In the genomic region with DNA sequence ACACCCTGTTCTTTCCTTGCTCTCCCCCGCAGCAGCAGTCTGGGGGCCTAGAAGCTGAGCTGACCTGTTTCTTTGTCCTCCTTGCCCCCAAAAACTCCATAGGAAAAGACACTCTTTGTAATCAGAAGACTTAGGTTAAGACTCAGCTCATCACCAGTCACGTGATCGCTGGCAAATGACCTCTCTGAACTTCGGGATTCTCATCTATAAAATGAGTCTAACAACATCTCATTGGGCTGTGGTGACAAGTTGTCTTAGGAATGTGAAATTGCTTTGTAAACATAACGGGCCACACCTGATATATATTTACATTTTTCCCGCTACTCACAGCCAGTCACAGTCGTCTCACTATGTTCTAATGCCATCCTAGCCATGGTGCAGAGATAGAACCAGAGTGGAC, we compare ENCODE assay signal across 15 cellular contexts.
DNase-seq lines count a peak whose midpoint lies in the region; ATAC-seq, FAIRE-seq and TF ChIP-seq lines count a peak whose summit lies in the region.
"Had no signal": no experiment of that assay in that cellular context is flagged by ENCODE, and none has a peak within 500 bp of the region (broad histone marks: within the 10 kb centered on the region; RNA-seq: fewer than 3 reads in every experiment).

No MANE protein-coding gene starts in this region.

- FAIRE-seq in HepG2 (lab: Jason Lieb, UNC), result no peak
- FAIRE-seq in kidney (lab: Jason Lieb, UNC), result no peak

- TF ChIP-seq RAD21 in HepG2 (CRISPR knock-in tag; IDR thresholded peaks at IDR 0.05), result no peak

- ATAC-seq in HepG2 (no peak), right lobe of liver (no peak), Panc1 (peak; percentile 74), GM18873 (IDR thresholded peaks at IDR 0.05; ENCODE audit: low FRiP score, unreplicated experiment) (no peak)
- ATAC-seq: activated CD8-positive, alpha-beta T cell treated with anti-CD3 and anti-CD28 coated beads, Interleukin-2, amount 10 ng/mL, durations not matched to agents 7 days and 5 days; GM23338 had no signal

- H3K4me2 ChIP-seq in HepG2 (ENCODE audit: low read depth, low read length), result no peak overlapping the region
- H3K4me2 ChIP-seq: GM23338 had no signal

- no peaks in the 10 kb centered on the region for H3K9me3 ChIP-seq in HepG2 (ENCODE audit: low read length)
- H3K9me3 ChIP-seq in right lobe of liver, result no peaks in the 10 kb centered on the region
- no peaks in the 10 kb centered on the region for H3K9me3 ChIP-seq in Panc1 (ENCODE audit: control insufficient read depth, insufficient read depth, low read depth, low read length)
- no peaks in the 10 kb centered on the region for H3K9me3 ChIP-seq in kidney (ENCODE audit: control insufficient read depth in 1 of 2, low read length in 2 of 2)

- H3K9ac ChIP-seq in HepG2 (ENCODE audit: insufficient read depth, low read depth, low read length) (no peak overlapping the region), kidney (ENCODE audit: low read length in 2 of 2) (no peak overlapping the region)

- no peak overlapping the region for H2AFZ ChIP-seq in HepG2 (ENCODE audit: low read length)
- H2AFZ ChIP-seq: GM23338 had no signal

- POLR2A ChIA-PET in HepG2 (lab: Yijun Ruan, JAX), result no interaction called here
- POLR2A ChIA-PET in Panc1 (lab: Charles Lee), result no interaction called here

- DNase-seq in HepG2 (ENCODE audit: low spot score) (peak; percentile 19), right lobe of liver (no peak), Panc1 (ENCODE audit: low read depth, low spot score) (peak; percentile 72), epithelial cell of esophagus (ENCODE audit: low read depth) (peak; percentile 81), NCI-H2029 (lab: John Stamatoyannopoulos, UW) (no peak), kidney (no peak)
- no peak for DNase-seq in stimulated activated CD4-positive, alpha-beta T cell treated with anti-CD3 and anti-CD28 coated beads, Interleukin-2, amount 100 ng/mL, for 48 hours
- DNase-seq: activated CD8-positive, alpha-beta T cell treated with anti-CD3 and anti-CD28 coated beads, Interleukin-2, amount 10 ng/mL, durations not matched to agents 7 days and 5 days; activated effector memory CD4-positive, alpha-beta T cell treated with anti-CD3 and anti-CD28 coated beads, Interleukin-2, amount 50 U/mL, for 16 hours; NCI-H1092; NCI-H2171; NK-92 treated with Interleukin-12 subunit alpha and Interleukin-12 subunit beta, amount 100 ng/mL, for 24 hours had no signal

- H3K4me1 ChIP-seq in HepG2 (ENCODE audit: insufficient read depth, low read length) (0 out of 2 replicates have a peak, but pooled peaks cover 7% of the 10 kb centered on the region), right lobe of liver (no peaks in the 10 kb centered on the region), Panc1 (ENCODE audit: control insufficient read depth, insufficient read depth, low read length) (peaks cover 11% of the 10 kb centered on the region; the same call in 1 of the 2 replicates), kidney (ENCODE audit: control insufficient read depth in 1 of 2, insufficient read depth in 1 of 2, low read depth in 1 of 2, low read length in 2 of 2) (peaks cover 0 to 3% of the 10 kb centered on the region in 2 donors)
- H3K4me1 ChIP-seq: right atrium auricular region had no signal

- in situ Hi-C loops in HepG2 (cut with HindIII; ENCODE audit: extremely low pct_ligation_motif_present, low pct_unique_long_range_greater_than_20kb), result no loop called here
- in situ Hi-C loops in Panc1 (cut with HindIII; ENCODE audit: low pct_unique_long_range_greater_than_20kb, low sequenced_read_pairs), result no loop called here

- no peak for TF ChIP-seq CTCF in HepG2 (CRISPR knock-in tag; IDR thresholded peaks at IDR 0.05)
- TF ChIP-seq CTCF in right lobe of liver (IDR thresholded peaks at IDR 0.05), result no peak
- no peak for TF ChIP-seq CTCF in Panc1 (IDR thresholded peaks at IDR 0.05)
- TF ChIP-seq CTCF in epithelial cell of esophagus (IDR thresholded peaks at IDR 0.05; ENCODE audit: insufficient read depth, low read depth, low read length, missing control alignments), result no peak
- no peak for TF ChIP-seq CTCF in kidney (IDR thresholded peaks at IDR 0.05; ENCODE audit: borderline replicate concordance, extremely low read depth, insufficient read depth)

- H4K20me1 ChIP-seq in HepG2 (ENCODE audit: insufficient read depth, low read length), result no peaks in the 10 kb centered on the region

- no peak overlapping the region for H3K4me3 ChIP-seq in HepG2 (replicated peaks in 1 of 3; ENCODE audit: insufficient read depth in 1 of 3, low read depth in 2 of 3, low read length in 3 of 3)
- no peak overlapping the region for H3K4me3 ChIP-seq in right lobe of liver
- H3K4me3 ChIP-seq in Panc1 (ENCODE audit: low read depth in 2 of 2, low read length in 2 of 2), result no peak overlapping the region
- H3K4me3 ChIP-seq in epithelial cell of esophagus (ENCODE audit: low read length), result no peak overlapping the region
- no peak overlapping the region for H3K4me3 ChIP-seq in kidney (ENCODE audit: low read length in 2 of 2)
- H3K4me3 ChIP-seq: GM23338, right atrium auricular region had no signal

- TF ChIP-seq POLR2A in HepG2 (IDR thresholded peaks at IDR 0.05; ENCODE audit: insufficient read depth in 1 of 2, low read depth in 2 of 2, low read length in 2 of 2), result no peak
- TF ChIP-seq POLR2A in right lobe of liver (IDR thresholded peaks at IDR 0.05), result no peak

- intact Hi-C loops in HepG2 (cut with micrococcal nuclease; ENCODE audit: unreplicated experiment) (no loop called here), right lobe of liver (cut with DNase I) (no loop called here), Panc1 (cut with micrococcal nuclease; ENCODE audit: unreplicated experiment) (no loop called here), kidney (cut with DNase I) (no loop called here)

- WGBS in HepG2 (ENCODE audit: low lambda C conversion rate), result 10% methylated on average over 7 of the region's 7 CpGs
- 75% methylated on average over 5 of the region's 7 CpGs for WGBS in right lobe of liver (ENCODE audit: insufficient coverage, low coverage, low lambda C conversion rate, missing lambda C conversion rate)

- CTCF ChIA-PET in HepG2 (lab: Yijun Ruan, JAX; ENCODE audit: low intra/inter-chr PET ratio, low total read pairs) (no interaction called here), Panc1 (lab: Charles Lee) (no interaction called here)

- peaks cover 2 to 14% of the 10 kb centered on the region in 2 experiments; a peak in 3 of 5 replicates for H3K27me3 ChIP-seq in HepG2 (ENCODE audit: control insufficient read depth in 1 of 2, insufficient read depth in 2 of 2, low read length in 2 of 2)
- H3K27me3 ChIP-seq in right lobe of liver, result no peaks in the 10 kb centered on the region
- no peaks in the 10 kb centered on the region for H3K27me3 ChIP-seq in Panc1 (ENCODE audit: control insufficient read depth, insufficient read depth, low read length)

- H3K79me2 ChIP-seq in HepG2 (ENCODE audit: insufficient read depth, low read length), result no peaks in the 10 kb centered on the region

- no peak for TF ChIP-seq EP300 in HepG2 (IDR thresholded peaks at IDR 0.05; ENCODE audit: low read depth in 2 of 2, low read length in 2 of 2)
- TF ChIP-seq EP300 in HepG2 (CRISPR knock-in tag; IDR thresholded peaks at IDR 0.05; ENCODE audit: borderline replicate concordance), result no peak

- H3K36me3 ChIP-seq in HepG2 (replicated peaks in 1 of 2; ENCODE audit: control insufficient read depth in 1 of 2, insufficient read depth in 2 of 2, low read length in 2 of 2), result no peaks in the 10 kb centered on the region
- H3K36me3 ChIP-seq in right lobe of liver, result no peaks in the 10 kb centered on the region
- no peaks in the 10 kb centered on the region for H3K36me3 ChIP-seq in Panc1 (ENCODE audit: control insufficient read depth, insufficient read depth, low read length)
- H3K36me3 ChIP-seq in kidney (ENCODE audit: control insufficient read depth in 1 of 2, insufficient read depth in 2 of 2, low read length in 2 of 2), result no peaks in the 10 kb centered on the region
- H3K36me3 ChIP-seq: right atrium auricular region had no signal

- H3K27ac ChIP-seq in HepG2 (ENCODE audit: extremely low read length, insufficient read depth, low read length) (no peak overlapping the region), right lobe of liver (no peak overlapping the region), Panc1 (ENCODE audit: low read length) (no peak overlapping the region), kidney (ENCODE audit: low read depth in 2 of 2, low read length in 2 of 2) (no peak overlapping the region)
- H3K27ac ChIP-seq: right atrium auricular region had no signal

- BruUV-seq in HepG2 (replicated peaks; lab: Mats Ljungman, UMichigan) (no TSS peak), Panc1 (replicated peaks; lab: Mats Ljungman, UMichigan) (no TSS peak)

TF ChIP-seq in HepG2, 621 proteins besides CTCF, POLR2A, EP300 and RAD21:
- TF ChIP-seq USF2 (IDR thresholded peaks at IDR 0.05; ENCODE audit: low read depth, low read length), result peak; percentile 56
- TF ChIP-seq USF2 (CRISPR knock-in tag; IDR thresholded peaks at IDR 0.05; ENCODE audit: borderline replicate concordance), result no peak
- TF ChIP-seq TARDBP (CRISPR knock-in tag; IDR thresholded peaks at IDR 0.05), result no peak
- TF ChIP-seq RAD51 (IDR thresholded peaks at IDR 0.05; ENCODE audit: borderline replicate concordance), result peak; percentile 87

Comparison
In these comparisons a context has a peak if more than half of its experiments do, and no peak if none do; other contexts are left out.
1. DNase-seq: peak in HepG2 (single experiment), Panc1 (single experiment) and epithelial cell of esophagus (single experiment); none in right lobe of liver (0 of 3), stimulated activated CD4-positive, alpha-beta T cell treated with anti-CD3 and anti-CD28 coated beads, Interleukin-2, amount 100 ng/mL, for 48 hours (0 of 2), NCI-H2029 (single experiment) and kidney (single experiment).